19 cellular contexts compared by ENCODE assay signal in genomic region chr10:46247808-46248569, GRCh38. TPM values are rescaled to one million over a fixed set of nuclear protein-coding genes. Genes with fewer than 3 reads are reported as not detected.
A peak's percentile ranks its signal among the peaks of the same experiment; 100 is the strongest.
DNase-seq lines count a peak whose midpoint lies in the region; ATAC-seq, FAIRE-seq and TF ChIP-seq lines count a peak whose summit lies in the region.
"Had no signal": no experiment of that assay in that cellular context is flagged by ENCODE, and none has a peak within 500 bp of the region (broad histone marks: within the 10 kb centered on the region; RNA-seq: fewer than 3 reads in every experiment).

No MANE protein-coding gene starts in this region.

- peak; percentile 8 for DNase-seq in SK-N-DZ (ENCODE audit: low spot score)
- DNase-seq in endothelial cell (ENCODE audit: low spot score) = peak; percentile 3
- no peak for DNase-seq in HepG2 (ENCODE audit: low spot score)
- peak; percentile 42 to 68 for DNase-seq in suprapubic skin (ENCODE audit: low spot score in 2 of 2)
- no peak for DNase-seq in stimulated activated naive CD8-positive, alpha-beta T cell treated with anti-CD3 and anti-CD28 coated beads, Interleukin-15, amount 100 ng/mL, for 72 hours
- no peak for DNase-seq in effector memory CD4-positive, alpha-beta T cell
- DNase-seq: glutamatergic neuron, NCI-H1105, NCI-H226 had no signal

- H2AFZ ChIP-seq in HepG2 (ENCODE audit: low read length) = no peak overlapping the region

- no peaks in the 10 kb centered on the region for H3K79me2 ChIP-seq in HepG2 (ENCODE audit: insufficient read depth, low read length)

- TF ChIP-seq CTCF in endothelial cell (IDR thresholded peaks at IDR 0.05; ENCODE audit: unreplicated experiment) (no peak), HepG2 (CRISPR knock-in tag; IDR thresholded peaks at IDR 0.05) (no peak), suprapubic skin (IDR thresholded peaks at IDR 0.05) (no peak)

- no peaks in the 10 kb centered on the region for H3K36me3 ChIP-seq in HepG2 (replicated peaks in 1 of 2; ENCODE audit: control insufficient read depth in 1 of 2, insufficient read depth in 2 of 2, low read length in 2 of 2)
- H3K36me3 ChIP-seq in suprapubic skin = no peaks in the 10 kb centered on the region
- peaks cover 42% of the 10 kb centered on the region for H3K36me3 ChIP-seq in effector memory CD4-positive, alpha-beta T cell (ENCODE audit: control insufficient read depth, insufficient read depth, low read length)
- H3K36me3 ChIP-seq: ovary had no signal

- peaks cover 3 to 42% of the 10 kb centered on the region in 2 experiments for H3K27me3 ChIP-seq in HepG2 (ENCODE audit: control insufficient read depth in 1 of 2, insufficient read depth in 2 of 2, low read length in 2 of 2)
- no peaks in the 10 kb centered on the region for H3K27me3 ChIP-seq in suprapubic skin
- no peaks in the 10 kb centered on the region for H3K27me3 ChIP-seq in effector memory CD4-positive, alpha-beta T cell (replicated peaks; ENCODE audit: control insufficient read depth, insufficient read depth, low read length, poor library complexity, severe bottlenecking)
- H3K27me3 ChIP-seq: BLaER1, ovary had no signal

- no TSS peak for BruUV-seq in HepG2 (replicated peaks; lab: Mats Ljungman, UMichigan)

- TF ChIP-seq EP300 in HepG2 (IDR thresholded peaks at IDR 0.05; ENCODE audit: low read depth in 2 of 2, low read length in 2 of 2) (no peak), HepG2 (CRISPR knock-in tag; IDR thresholded peaks at IDR 0.05; ENCODE audit: borderline replicate concordance) (no peak), suprapubic skin (IDR thresholded peaks at IDR 0.05) (no peak)

- H3K27me3 Mint-ChIP-seq in endothelial cell (ENCODE audit: unreplicated experiment) = peaks cover 4% of the 10 kb centered on the region
- no peaks in the 10 kb centered on the region for H3K27me3 Mint-ChIP-seq in stimulated activated naive CD8-positive, alpha-beta T cell treated with anti-CD3 and anti-CD28 coated beads, Interleukin-15, amount 100 ng/mL, for 72 hours
- H3K27me3 Mint-ChIP-seq: activated T-helper 17 cell treated with anti-CD3 and anti-CD28 coated beads, Interleukin-2, amount 50 U/mL, for 72 hours; IgD-negative memory B cell; stimulated activated naive CD8-positive, alpha-beta T cell treated with anti-CD3 and anti-CD28 coated beads, Interleukin-15, Interleukin-2, amounts not matched to agents 100 ng/mL and 50 ng/mL, for 24 hours had no signal

- WGBS in HepG2 (ENCODE audit: low lambda C conversion rate) = 10% methylated on average over 7 of the region's 14 CpGs
- WGBS in suprapubic skin = 80% methylated on average over 8 of the region's 14 CpGs

- no peaks in the 10 kb centered on the region for H3K9me3 ChIP-seq in HepG2 (ENCODE audit: low read length)
- H3K9me3 ChIP-seq in suprapubic skin = no peaks in the 10 kb centered on the region
- H3K9me3 ChIP-seq in effector memory CD4-positive, alpha-beta T cell (ENCODE audit: control insufficient read depth, low read length) = no peaks in the 10 kb centered on the region
- H3K9me3 ChIP-seq: BLaER1, ovary had no signal

- H3K27ac ChIP-seq in HepG2 (ENCODE audit: extremely low read length, insufficient read depth, low read length) = no peak overlapping the region
- no peak overlapping the region for H3K27ac ChIP-seq in suprapubic skin
- H3K27ac ChIP-seq in effector memory CD4-positive, alpha-beta T cell (ENCODE audit: insufficient read depth, low read length, poor library complexity, severe bottlenecking) = no peak overlapping the region
- H3K27ac ChIP-seq: BLaER1, ovary had no signal

- H3K4me3 ChIP-seq in HepG2 (replicated peaks in 1 of 3; ENCODE audit: insufficient read depth in 1 of 3, low read depth in 2 of 3, low read length in 3 of 3) (no peak overlapping the region), suprapubic skin (no peak overlapping the region)
- no peak overlapping the region for H3K4me3 ChIP-seq in effector memory CD4-positive, alpha-beta T cell (ENCODE audit: insufficient read depth, low read depth, low read length, poor library complexity, severe bottlenecking)
- H3K4me3 ChIP-seq: BLaER1, ovary had no signal

- H3K36me3 Mint-ChIP-seq in endothelial cell (ENCODE audit: low read depth, unreplicated experiment) = no peaks in the 10 kb centered on the region

- ATAC-seq in HepG2 (peak; percentile 37; the same call in 2 of the 3 replicates), HG03139 (IDR thresholded peaks at IDR 0.05; ENCODE audit: unreplicated experiment) (no peak)
- ATAC-seq in stimulated activated naive CD8-positive, alpha-beta T cell treated with anti-CD3 and anti-CD28 coated beads, Interleukin-15, amount 100 ng/mL, for 72 hours = no peak
- ATAC-seq: activated T-helper 17 cell treated with anti-CD3 and anti-CD28 coated beads, Interleukin-2, amount 50 U/mL, for 72 hours had no signal

- no peaks in the 10 kb centered on the region for H4K20me1 ChIP-seq in HepG2 (ENCODE audit: insufficient read depth, low read length)

- no peak for TF ChIP-seq RAD21 in HepG2 (CRISPR knock-in tag; IDR thresholded peaks at IDR 0.05)

- no peaks in the 10 kb centered on the region for H3K4me1 Mint-ChIP-seq in endothelial cell (ENCODE audit: unreplicated experiment)
- peaks cover 17% of the 10 kb centered on the region for H3K4me1 Mint-ChIP-seq in stimulated activated naive CD8-positive, alpha-beta T cell treated with anti-CD3 and anti-CD28 coated beads, Interleukin-15, amount 100 ng/mL, for 72 hours
- H3K4me1 Mint-ChIP-seq: activated T-helper 17 cell treated with anti-CD3 and anti-CD28 coated beads, Interleukin-2, amount 50 U/mL, for 72 hours had no signal

- FAIRE-seq in HepG2 (lab: Jason Lieb, UNC) = no peak
- FAIRE-seq: colon, islet of Langerhans had no signal

- POLR2A ChIA-PET in HepG2 (lab: Yijun Ruan, JAX) = no interaction called here

- no peak overlapping the region for H3K4me2 ChIP-seq in HepG2 (ENCODE audit: low read depth, low read length)
- H3K4me2 ChIP-seq: BLaER1 had no signal

- H3K4me3 Mint-ChIP-seq in endothelial cell (ENCODE audit: unreplicated experiment) = no peak overlapping the region
- no peak overlapping the region for H3K4me3 Mint-ChIP-seq in stimulated activated naive CD8-positive, alpha-beta T cell treated with anti-CD3 and anti-CD28 coated beads, Interleukin-15, amount 100 ng/mL, for 72 hours
- H3K4me3 Mint-ChIP-seq: activated T-helper 17 cell treated with anti-CD3 and anti-CD28 coated beads, Interleukin-2, amount 50 U/mL, for 72 hours; IgD-negative memory B cell; stimulated activated naive CD8-positive, alpha-beta T cell treated with anti-CD3 and anti-CD28 coated beads, Interleukin-15, Interleukin-2, amounts not matched to agents 100 ng/mL and 50 ng/mL, for 24 hours had no signal

- H3K27ac Mint-ChIP-seq in endothelial cell (ENCODE audit: unreplicated experiment) = no peak overlapping the region
- no peak overlapping the region for H3K27ac Mint-ChIP-seq in stimulated activated naive CD8-positive, alpha-beta T cell treated with anti-CD3 and anti-CD28 coated beads, Interleukin-15, amount 100 ng/mL, for 72 hours
- H3K27ac Mint-ChIP-seq: activated T-helper 17 cell treated with anti-CD3 and anti-CD28 coated beads, Interleukin-2, amount 50 U/mL, for 72 hours; IgD-negative memory B cell; stimulated activated naive CD8-positive, alpha-beta T cell treated with anti-CD3 and anti-CD28 coated beads, Interleukin-15, Interleukin-2, amounts not matched to agents 100 ng/mL and 50 ng/mL, for 24 hours had no signal

- H3K9me3 Mint-ChIP-seq in endothelial cell (ENCODE audit: unreplicated experiment) = no peaks in the 10 kb centered on the region
- H3K9me3 Mint-ChIP-seq in stimulated activated naive CD8-positive, alpha-beta T cell treated with anti-CD3 and anti-CD28 coated beads, Interleukin-15, amount 100 ng/mL, for 72 hours = peaks cover 10 to 12% of the 10 kb centered on the region in 2 donors

- in situ Hi-C loops in HepG2 (cut with HindIII; ENCODE audit: extremely low pct_ligation_motif_present, low pct_unique_long_range_greater_than_20kb) = no loop called here

- H3K4me1 ChIP-seq in HepG2 (ENCODE audit: insufficient read depth, low read length) (no peaks in the 10 kb centered on the region), suprapubic skin (no peaks in the 10 kb centered on the region)
- no peaks in the 10 kb centered on the region for H3K4me1 ChIP-seq in effector memory CD4-positive, alpha-beta T cell (ENCODE audit: control insufficient read depth, insufficient read depth, low read length, poor library complexity, severe bottlenecking)
- H3K4me1 ChIP-seq: BLaER1 had no signal

- no peak for TF ChIP-seq POLR2A in HepG2 (IDR thresholded peaks at IDR 0.05; ENCODE audit: insufficient read depth in 1 of 2, low read depth in 2 of 2, low read length in 2 of 2)
- TF ChIP-seq POLR2A in suprapubic skin (IDR thresholded peaks at IDR 0.05) = no peak

- CTCF ChIA-PET in HepG2 (lab: Yijun Ruan, JAX; ENCODE audit: low intra/inter-chr PET ratio, low total read pairs) = no interaction called here

- intact Hi-C loops in HepG2 (cut with micrococcal nuclease; ENCODE audit: unreplicated experiment) = no loop called here

- H3K9ac ChIP-seq in HepG2 (ENCODE audit: insufficient read depth, low read depth, low read length) = no peak overlapping the region
- H3K9ac ChIP-seq: BLaER1 had no signal

RNA-seq across cellular contexts. Expression of gene ANTXRL, which starts 38.8 kb away (rescaled TPM):
- not detected in 2 replicates for polyA plus RNA-seq in SK-N-DZ (2014; cell fraction: cytosol; rRNA removed)
- polyA plus RNA-seq in SK-N-DZ (2014; cell fraction: nucleus; rRNA removed) = not detected in 2 replicates
- total RNA-seq in endothelial cell (ENCODE audit: unreplicated experiment) (not detected), HepG2 (2016; rRNA removed; fragmentation: Illumina TruSeq; extraction: Trizol) (not detected in 2 replicates), suprapubic skin (not detected)
- not detected in 2 replicates for total RNA-seq in HepG2 (2016; cell fraction: cytosol; rRNA removed; fragmentation: Illumina TruSeq; extraction: Trizol; ENCODE audit: low read depth)
- total RNA-seq in HepG2 (2016; cell fraction: insoluble cytoplasmic fraction; rRNA removed; fragmentation: Illumina TruSeq; extraction: Trizol) = not detected in 2 replicates
- not detected in 2 replicates for total RNA-seq in HepG2 (2016; cell fraction: membrane; rRNA removed; fragmentation: Illumina TruSeq; extraction: Trizol)
- total RNA-seq in HepG2 (2016; cell fraction: nucleus; rRNA removed; fragmentation: Illumina TruSeq; extraction: Trizol) = not detected in 2 replicates
- not detected in 2 replicates for polyA plus RNA-seq in HepG2 (2011; rRNA removed)
- not detected in 2 replicates for polyA plus RNA-seq in HepG2 (2011; cell fraction: cytosol; rRNA removed)
- not detected in 2 replicates for polyA plus RNA-seq in HepG2 (2011; cell fraction: nucleus; rRNA removed)
- polyA plus RNA-seq in HepG2 (2012) = not detected in 2 replicates
- polyA plus RNA-seq in HepG2 (2016; cell fraction: cytosol; fragmentation: Illumina TruSeq; extraction: Trizol; ENCODE audit: low read depth) = not detected in 2 replicates
- polyA plus RNA-seq in HepG2 (2016; cell fraction: insoluble cytoplasmic fraction; fragmentation: Illumina TruSeq; extraction: Trizol; ENCODE audit: low read depth) = not detected in 2 replicates
- not detected in 2 replicates for polyA plus RNA-seq in HepG2 (2016; cell fraction: membrane; fragmentation: Illumina TruSeq; extraction: Trizol; ENCODE audit: low read depth)
- polyA plus RNA-seq in HepG2 (2016; cell fraction: nucleus; fragmentation: Illumina TruSeq; extraction: Trizol; ENCODE audit: insufficient read depth, low read depth) = not detected in 2 replicates
- polyA minus RNA-seq in HepG2 (2011; rRNA and poly(A)+ RNA removed; ENCODE audit: low replicate concordance) = not detected in 2 replicates
- not detected in 2 replicates for polyA minus RNA-seq in HepG2 (2011; cell fraction: cytosol; rRNA and poly(A)+ RNA removed)
- polyA minus RNA-seq in HepG2 (2011; cell fraction: nucleus; rRNA and poly(A)+ RNA removed) = not detected in 2 replicates
- total RNA-seq: activated T-helper 17 cell treated with anti-CD3 and anti-CD28 coated beads, Interleukin-2, amount 50 U/mL, for 72 hours; epithelial cell of proximal tubule; mononuclear cell had no signal
- polyA plus RNA-seq: IgD-negative memory B cell, ovary had no signal

Comparison
In these comparisons a context has a peak if more than half of its experiments do, and no peak if none do; other contexts are left out.
1. DNase-seq: peak in SK-N-DZ (single experiment), endothelial cell (single experiment) and suprapubic skin (2 of 2); none in HepG2 (single experiment), stimulated activated naive CD8-positive, alpha-beta T cell treated with anti-CD3 and anti-CD28 coated beads, Interleukin-15, amount 100 ng/mL, for 72 hours (0 of 2) and effector memory CD4-positive, alpha-beta T cell (0 of 3).